Comparison of ENCODE assay signal across 8 cellular contexts in the genomic region with DNA sequence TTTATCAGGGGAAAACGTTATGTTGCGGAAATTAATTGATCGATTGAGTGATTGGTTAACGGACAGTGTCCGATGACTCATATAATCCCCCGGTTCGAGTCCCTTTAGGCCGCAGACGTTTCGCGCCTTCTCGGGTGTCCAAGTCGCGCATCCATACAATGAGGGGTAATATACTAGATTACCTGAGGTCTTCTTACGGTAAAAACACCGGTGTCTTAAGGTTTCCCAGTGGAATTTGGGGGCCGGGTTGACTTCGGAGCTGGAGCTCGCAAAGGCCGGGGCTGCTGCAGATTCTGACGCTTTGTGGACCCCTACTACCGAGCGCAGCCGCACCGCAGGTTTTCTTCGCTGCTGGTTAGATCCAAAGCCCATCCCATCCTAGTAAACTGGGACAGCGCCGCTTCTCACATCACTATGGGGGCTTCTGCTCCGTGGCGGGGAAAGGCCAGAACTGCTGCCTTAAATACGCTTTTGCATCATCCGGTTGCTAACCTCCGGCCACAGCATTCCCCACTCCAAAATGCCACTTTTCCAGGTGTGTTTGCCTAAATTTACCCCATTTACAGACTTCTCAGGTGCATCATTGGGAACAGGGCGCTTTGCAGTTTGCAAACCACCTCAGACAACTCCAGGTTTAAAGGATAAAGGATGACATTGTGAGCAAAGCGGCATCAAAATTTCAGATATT. TPM values are rescaled to one million over a fixed set of nuclear protein-coding genes. Genes with fewer than 3 reads are reported as not detected.
DNase-seq lines count a peak whose midpoint lies in the region; ATAC-seq and TF ChIP-seq lines count a peak whose summit lies in the region.

No MANE protein-coding gene starts in this region.

- H3K4me1 ChIP-seq in MM.1S (ENCODE audit: low read length), result peaks cover 23% of the 10 kb centered on the region
- peaks cover 33% of the 10 kb centered on the region for H3K4me1 ChIP-seq in lower lobe of right lung
- H3K4me1 ChIP-seq in thoracic aorta (ENCODE audit: control insufficient read depth in 1 of 2, low read depth in 2 of 2), result peaks cover 17 to 30% of the 10 kb centered on the region in 2 donors

- H3K4me2 ChIP-seq in MM.1S (ENCODE audit: low read depth, low read length), result peak overlapping the region; percentile 78

- DNase-seq in Right ventricle myocardium superior (peak; percentile 48), Right ventricle myocardium inferior (ENCODE audit: missing footprints) (no peak), MM.1S (peak; percentile 59), lower lobe of right lung (no peak), thoracic aorta (ENCODE audit: low spot score) (no peak)

- H3K27me3 Mint-ChIP-seq in T-helper 1 cell treated with Interleukin-12 subunit alpha and Interleukin-12 subunit beta and Interleukin-4 antibody, amounts not matched to agents 30 μg/mL and 1 μg/mL, for 36 hours (ENCODE audit: low read depth), result peaks cover 5% of the 10 kb centered on the region

- H3K4me1 Mint-ChIP-seq in T-helper 1 cell treated with Interleukin-12 subunit alpha and Interleukin-12 subunit beta and Interleukin-4 antibody, amounts not matched to agents 30 μg/mL and 1 μg/mL, for 36 hours (ENCODE audit: low read depth), result peaks cover 46% of the 10 kb centered on the region

- H3K79me2 ChIP-seq in MM.1S (ENCODE audit: low read length), result peaks cover 40% of the 10 kb centered on the region

- H3K9me2 ChIP-seq in MM.1S (replicated peaks; ENCODE audit: insufficient read depth, low read length), result no peaks in the 10 kb centered on the region

- H3F3A ChIP-seq in MM.1S (ENCODE audit: insufficient read depth, low read length), result peaks cover 61% of the 10 kb centered on the region

- peak overlapping the region; percentile 89 for H3K4me3 ChIP-seq in MM.1S (ENCODE audit: low read length)
- peak overlapping the region; percentile 76 for H3K4me3 ChIP-seq in lower lobe of right lung
- peak overlapping the region; percentile 89 for H3K4me3 ChIP-seq in thoracic aorta

- peak overlapping the region; percentile 96 for H3K4me3 Mint-ChIP-seq in T-helper 1 cell treated with Interleukin-12 subunit alpha and Interleukin-12 subunit beta and Interleukin-4 antibody, amounts not matched to agents 30 μg/mL and 1 μg/mL, for 36 hours

- H3K36me3 Mint-ChIP-seq in T-helper 1 cell treated with Interleukin-12 subunit alpha and Interleukin-12 subunit beta and Interleukin-4 antibody, amounts not matched to agents 30 μg/mL and 1 μg/mL, for 36 hours (ENCODE audit: low read depth), result peaks cover 29% of the 10 kb centered on the region

- H3K27me3 ChIP-seq in MM.1S (replicated peaks; ENCODE audit: insufficient read depth, low read length), result no peaks in the 10 kb centered on the region
- H3K27me3 ChIP-seq in lower lobe of right lung (ENCODE audit: low read depth), result no peaks in the 10 kb centered on the region
- H3K27me3 ChIP-seq in thoracic aorta (replicated peaks; ENCODE audit: insufficient read depth), result no peaks in the 10 kb centered on the region

- H3K36me3 ChIP-seq in MM.1S (replicated peaks; ENCODE audit: insufficient read depth, low read length) (no peaks in the 10 kb centered on the region; the same call in 1 of the 2 replicates), lower lobe of right lung (peaks cover 6% of the 10 kb centered on the region), thoracic aorta (no peaks in the 10 kb centered on the region)

- peak overlapping the region; percentile 79; the same call in 1 of the 2 replicates for H3K27ac ChIP-seq in MM.1S (ENCODE audit: low read length)
- peak overlapping the region; percentile 51 for H3K27ac ChIP-seq in cingulate gyrus (ENCODE audit: low read depth, low read length)
- peak overlapping the region; percentile 87 for H3K27ac ChIP-seq in lower lobe of right lung
- H3K27ac ChIP-seq in thoracic aorta, result peak overlapping the region; percentile 64 to 88

- ATAC-seq in Right ventricle myocardium superior (ENCODE audit: poor library complexity) (peak; percentile 3), Right ventricle myocardium inferior (no peak), lower lobe of right lung (no peak), thoracic aorta (ENCODE audit: insufficient number of reproducible peaks, low FRiP score, low read depth) (no peak), GM18858 (IDR thresholded peaks at IDR 0.05; ENCODE audit: unreplicated experiment) (no peak)

- TF ChIP-seq CTCF in MM.1S (IDR thresholded peaks at IDR 0.05; ENCODE audit: low read length) (no peak), lower lobe of right lung (IDR thresholded peaks at IDR 0.05) (no peak), thoracic aorta (IDR thresholded peaks at IDR 0.05) (no peak)

- peak overlapping the region; percentile 71 for H2AFZ ChIP-seq in MM.1S (ENCODE audit: low read length)

- H3K9ac ChIP-seq in MM.1S (ENCODE audit: low read length), result peak overlapping the region; percentile 63

- H3K9me3 ChIP-seq in MM.1S (replicated peaks; ENCODE audit: insufficient read depth, low read length) (no peaks in the 10 kb centered on the region), lower lobe of right lung (no peaks in the 10 kb centered on the region), thoracic aorta (no peaks in the 10 kb centered on the region)

- no peaks in the 10 kb centered on the region; the same call in 1 of the 2 replicates for H4K20me1 ChIP-seq in MM.1S (ENCODE audit: insufficient read depth, low read length)

- peak overlapping the region; percentile 94 for H3K27ac Mint-ChIP-seq in T-helper 1 cell treated with Interleukin-12 subunit alpha and Interleukin-12 subunit beta and Interleukin-4 antibody, amounts not matched to agents 30 μg/mL and 1 μg/mL, for 36 hours

- no peaks in the 10 kb centered on the region for H3K9me3 Mint-ChIP-seq in T-helper 1 cell treated with Interleukin-12 subunit alpha and Interleukin-12 subunit beta and Interleukin-4 antibody, amounts not matched to agents 30 μg/mL and 1 μg/mL, for 36 hours

- intact Hi-C loops in Right ventricle myocardium superior (cut with DNase I), result no loop called here
- intact Hi-C loops in Right ventricle myocardium inferior (cut with DNase I), result no loop called here
- intact Hi-C loops in lower lobe of right lung (cut with DNase I), result no loop called here

RNA-seq across cellular contexts. Expression of a gene that starts 0.9 kb away (rescaled TPM):
- total RNA-seq in Right ventricle myocardium superior (27.5 TPM), Right ventricle myocardium inferior (26.3 TPM), lower lobe of right lung (80.5 TPM), thoracic aorta (10 to 100 TPM; 50.5 to 57.3 TPM)

Comparison
In these comparisons a context has a peak if more than half of its experiments do, and no peak if none do; other contexts are left out.
1. DNase-seq: peak in Right ventricle myocardium superior (single experiment) and MM.1S (single experiment); none in Right ventricle myocardium inferior (single experiment), lower lobe of right lung (single experiment) and thoracic aorta (single experiment).
2. Peak in every context shown above with its lines, with median percentiles within 50 percentile points of each other: H3K27ac ChIP-seq and H3K4me3 ChIP-seq.